Comparison of ENCODE assay signal across 26 cellular contexts in the genomic region with DNA sequence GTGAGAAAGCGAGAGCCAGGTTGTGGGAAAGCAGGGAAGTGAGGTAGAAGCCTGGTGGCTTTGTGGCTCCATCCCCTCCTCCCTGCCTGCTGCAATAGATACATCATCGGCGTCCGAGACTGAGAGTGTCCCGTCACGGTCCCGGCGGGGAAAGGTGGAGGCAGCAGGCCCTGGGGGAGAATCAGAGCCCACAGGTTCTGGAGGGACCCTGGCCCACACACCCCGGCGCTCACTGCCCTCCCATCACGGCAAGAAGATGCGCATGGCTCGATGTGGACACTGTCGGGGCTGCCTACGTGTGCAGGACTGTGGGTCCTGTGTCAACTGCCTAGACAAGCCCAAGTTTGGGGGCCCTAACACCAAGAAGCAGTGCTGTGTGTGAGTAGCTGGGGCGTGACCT. TPM values are rescaled to one million over a fixed set of nuclear protein-coding genes. Genes with fewer than 3 reads are reported as not detected.
"Had no signal": no experiment of that assay in that cellular context is flagged by ENCODE, and none has a peak within 500 bp of the region (broad histone marks: within the 10 kb centered on the region; RNA-seq: fewer than 3 reads in every experiment).

No MANE protein-coding gene starts in this region.

- ATAC-seq: activated CD4-positive, CD25-positive, alpha-beta regulatory T cell treated with anti-CD3 and anti-CD28 coated beads, Interleukin-2, amount 50 U/mL, for 24 hours; activated CD8-positive, alpha-beta T cell treated with anti-CD3 and anti-CD28 coated beads, Interleukin-2, amount 10 ng/mL, durations not matched to agents 7 days and 5 days; left lung; naive thymus-derived CD8-positive, alpha-beta T cell; stimulated activated naive CD8-positive, alpha-beta T cell treated with anti-CD3 and anti-CD28 coated beads, Interleukin-15, Interleukin-2, amounts not matched to agents 100 U/mL and 50 U/mL, for 24 hours; upper lobe of right lung had no signal

- H3K4me2 ChIP-seq: neural progenitor cell had no signal

- H3K4me3 Mint-ChIP-seq: activated CD4-positive, alpha-beta T cell treated with anti-CD3 and anti-CD28 coated beads, Interleukin-2, amount 10 ng/mL, durations not matched to agents 24 days and 14 days; activated CD8-positive, alpha-beta T cell treated with anti-CD3 and anti-CD28 coated beads, Interleukin-2, amount 10 ng/mL, durations not matched to agents 7 days and 5 days; activated naive CD4-positive, alpha-beta T cell treated with anti-CD3 and anti-CD28 coated beads, Interleukin-2, amount 10 ng/mL, durations not matched to agents 7 days and 5 days; dendritic cell treated with granulocyte-macrophage colony-stimulating factor and Interleukin-4, amounts not matched to agents 40 ng/mL and 50 ng/mL, for 4 days; mesothelial cell of epicardium had no signal

- H3K9me3 ChIP-seq: left lung, thyroid gland, upper lobe of right lung had no signal

- H3K27me3 ChIP-seq: left lung, neural progenitor cell, thyroid gland, upper lobe of right lung had no signal

- H3K27ac ChIP-seq: left lung, neural progenitor cell, thyroid gland, upper lobe of right lung, VCaP had no signal

- H2AFZ ChIP-seq: neural progenitor cell had no signal

- H3K27ac Mint-ChIP-seq: activated CD4-positive, alpha-beta T cell treated with anti-CD3 and anti-CD28 coated beads, Interleukin-2, amount 10 ng/mL, durations not matched to agents 24 days and 14 days; activated CD8-positive, alpha-beta T cell treated with anti-CD3 and anti-CD28 coated beads, Interleukin-2, amount 10 ng/mL, durations not matched to agents 7 days and 5 days; activated naive CD4-positive, alpha-beta T cell treated with anti-CD3 and anti-CD28 coated beads, Interleukin-2, amount 10 ng/mL, durations not matched to agents 7 days and 5 days; dendritic cell treated with granulocyte-macrophage colony-stimulating factor and Interleukin-4, amounts not matched to agents 40 ng/mL and 50 ng/mL, for 4 days; mesothelial cell of epicardium; neural progenitor cell; progenitor cell of endocrine pancreas had no signal

- H3K27me3 Mint-ChIP-seq: activated CD4-positive, alpha-beta T cell treated with anti-CD3 and anti-CD28 coated beads, Interleukin-2, amount 10 ng/mL, durations not matched to agents 24 days and 14 days; activated naive CD4-positive, alpha-beta T cell treated with anti-CD3 and anti-CD28 coated beads, Interleukin-2, amount 10 ng/mL, durations not matched to agents 7 days and 5 days; dendritic cell treated with granulocyte-macrophage colony-stimulating factor and Interleukin-4, amounts not matched to agents 40 ng/mL and 50 ng/mL, for 4 days; naive thymus-derived CD8-positive, alpha-beta T cell; progenitor cell of endocrine pancreas had no signal

- H3K36me3 ChIP-seq: neural progenitor cell had no signal

- DNase-seq: activated CD4-positive, alpha-beta T cell treated with anti-CD3 and anti-CD28 coated beads, Interleukin-2, amount 10 ng/mL, durations not matched to agents 24 days and 14 days; activated CD8-positive, alpha-beta T cell treated with anti-CD3 and anti-CD28 coated beads, Interleukin-2, amount 10 ng/mL, durations not matched to agents 7 days and 5 days; activated effector memory CD4-positive, alpha-beta T cell treated with Interleukin-2 at 50 U/mL for 16 hours; activated naive CD4-positive, alpha-beta T cell treated with anti-CD3 and anti-CD28 coated beads, Interleukin-2, amount 10 ng/mL, durations not matched to agents 7 days and 5 days; anterior cingulate cortex; effector CD4-positive, alpha-beta T cell; foreskin melanocyte; left lung; retina; stimulated activated CD4-positive, alpha-beta T cell treated with anti-CD3 and anti-CD28 coated beads, Interleukin-2, amount 100 ng/mL, for 48 hours; stimulated activated CD8-positive, alpha-beta memory T cell treated with anti-CD3 and anti-CD28 coated beads, Interleukin-4, amount 100 ng/mL, for 48 hours; stimulated activated naive CD8-positive, alpha-beta T cell treated with anti-CD3 and anti-CD28 coated beads, Interleukin-15, Interleukin-2, amounts not matched to agents 100 U/mL and 50 U/mL, for 24 hours; substantia nigra; thyroid gland; upper lobe of right lung had no signal

- H3K4me3 ChIP-seq: left lung, neural progenitor cell, thyroid gland, upper lobe of right lung had no signal

- H3K9me3 Mint-ChIP-seq: activated CD4-positive, alpha-beta T cell treated with anti-CD3 and anti-CD28 coated beads, Interleukin-2, amount 10 ng/mL, durations not matched to agents 24 days and 14 days; activated naive CD4-positive, alpha-beta T cell treated with anti-CD3 and anti-CD28 coated beads, Interleukin-2, amount 10 ng/mL, durations not matched to agents 7 days and 5 days; brain; dendritic cell treated with granulocyte-macrophage colony-stimulating factor and Interleukin-4, amounts not matched to agents 40 ng/mL and 50 ng/mL, for 4 days; mesothelial cell of epicardium; naive thymus-derived CD8-positive, alpha-beta T cell; neural progenitor cell had no signal

RNA-seq across cellular contexts. Expression of a gene that starts 18.5 kb away (rescaled TPM):
- total RNA-seq: kidney epithelial cell, lung microvascular endothelial cell, mesothelial cell of epicardium, osteocyte, progenitor cell of endocrine pancreas, thyroid gland had no signal
